Comparison of ENCODE assay signal across 20 cellular contexts in genomic region chr3:124748560-124749198, GRCh38. TPM values are rescaled to one million over a fixed set of nuclear protein-coding genes. Genes with fewer than 3 reads are reported as not detected.
A peak's percentile ranks its signal among the peaks of the same experiment; 100 is the strongest.
DNase-seq lines count a peak whose midpoint lies in the region; ATAC-seq and TF ChIP-seq lines count a peak whose summit lies in the region.
"Had no signal": no experiment of that assay in that cellular context is flagged by ENCODE, and none has a peak within 500 bp of the region (broad histone marks: within the 10 kb centered on the region; RNA-seq: fewer than 3 reads in every experiment).

No MANE protein-coding gene starts in this region.

- H3K4me1 ChIP-seq in HUES64 (ENCODE audit: insufficient read depth, low read length) = 0 out of 2 replicates have a peak, but pooled peaks cover 3% of the 10 kb centered on the region
- H3K4me1 ChIP-seq: gastrocnemius medialis, left ventricle myocardium inferior, tibial artery had no signal

- H3K27me3 ChIP-seq in HUES64 (ENCODE audit: insufficient read depth, low read length) = no peaks in the 10 kb centered on the region
- H3K27me3 ChIP-seq: dorsolateral prefrontal cortex, gastrocnemius medialis, tibial artery had no signal

- 88% methylated on average over 8 of the region's 8 CpGs for WGBS in HUES64

- intact Hi-C loops in left ventricle myocardium superior (cut with micrococcal nuclease) (no loop called here), left cardiac atrium (cut with DNase I) (no loop called here)

- peaks cover 39% of the 10 kb centered on the region for H3K36me3 ChIP-seq in HUES64 (ENCODE audit: insufficient read depth, low read length)

- no peak overlapping the region for H3K9ac ChIP-seq in HUES64 (ENCODE audit: low read depth, low read length)

- ATAC-seq in left ventricle myocardium superior (peak; percentile 48), left cardiac atrium (no peak), esophagus mucosa (peak; percentile 40), SK-N-SH treated with all-trans-retinoic acid at 6 μM for 48 hours (no peak; the same call in 1 of the 3 replicates), GM21723 (IDR thresholded peaks at IDR 0.05; ENCODE audit: unreplicated experiment) (no peak)
- ATAC-seq: gastrocnemius medialis; mucosa of descending colon; stimulated activated effector memory CD8-positive, alpha-beta T cell treated with anti-CD3 and anti-CD28 coated beads, Interleukin-12 subunit alpha, Interleukin-12 subunit beta, amount 100 ng/mL, for 72 hours had no signal

- no peak for DNase-seq in left ventricle myocardium superior
- DNase-seq in left cardiac atrium = no peak
- no peak for DNase-seq in pons (ENCODE audit: low spot score)
- DNase-seq: activated B cell treated with CpG ODN at 0.5 μM for 24 hours, dorsolateral prefrontal cortex, erythroblast, gastrocnemius medialis, GOT3, left ventricle myocardium inferior, mucosa of descending colon, NCI-H1436 treated with DMSO at 0.1 percent for 48 hours, nucleus accumbens, PC-9, right cardiac atrium, tibial artery had no signal

- H3K27ac ChIP-seq in HUES64 (ENCODE audit: low read depth, low read length) = peak overlapping the region; percentile 13; the same call in 1 of the 2 replicates
- H3K27ac ChIP-seq: dorsolateral prefrontal cortex, gastrocnemius medialis, left ventricle myocardium inferior, PC-9, tibial artery had no signal

- H3K4me3 ChIP-seq in HUES64 (ENCODE audit: low read length) = no peak overlapping the region
- H3K4me3 ChIP-seq: dorsolateral prefrontal cortex, gastrocnemius medialis, left ventricle myocardium inferior, mucosa of descending colon, PC-9, tibial artery had no signal

- no peaks in the 10 kb centered on the region for H3K9me3 ChIP-seq in HUES64 (ENCODE audit: insufficient read depth, low read depth, low read length)
- H3K9me3 ChIP-seq: gastrocnemius medialis, left ventricle myocardium inferior, mucosa of descending colon, tibial artery had no signal

TF ChIP-seq in SK-N-SH treated with all-trans-retinoic acid at 6 μM for 48 hours, 23 proteins besides CTCF, POLR2A, EP300 and RAD21:
- no peak for TF ChIP-seq ZNF565 (CRISPR knock-in tag; conservative IDR thresholded peaks at IDR 0.05; ENCODE audit: low read depth)
- no peak for TF ChIP-seq ZFP3 (CRISPR knock-in tag; IDR thresholded peaks at IDR 0.05)
- TF ChIP-seq BACH2 (CRISPR knock-in tag; IDR thresholded peaks at IDR 0.05; ENCODE audit: borderline replicate concordance) = no peak
- TF ChIP-seq ZNF70 (CRISPR knock-in tag; IDR thresholded peaks at IDR 0.05) = no peak

RNA-seq across cellular contexts. Expression of gene UMPS, which starts 18.4 kb away (rescaled TPM):
- total RNA-seq in left ventricle myocardium superior (7.1 TPM), left cardiac atrium (10 to 100 TPM; 14.8 to 18.8 TPM), esophagus mucosa (21.5 TPM)
- polyA plus RNA-seq in HUES64 (2013, experiment 1 of 2) = 43.2 TPM
- 35.9 TPM for polyA plus RNA-seq in HUES64 (2013, experiment 2 of 2)

Comparison
In these comparisons a context has a peak if more than half of its experiments do, and no peak if none do; other contexts are left out.
1. ATAC-seq: peak in left ventricle myocardium superior (single experiment) and esophagus mucosa (single experiment); none in left cardiac atrium (0 of 2), SK-N-SH treated with all-trans-retinoic acid at 6 μM for 48 hours (single experiment) and GM21723 (single experiment).